9 cellular contexts compared by ENCODE assay signal in the genomic region with DNA sequence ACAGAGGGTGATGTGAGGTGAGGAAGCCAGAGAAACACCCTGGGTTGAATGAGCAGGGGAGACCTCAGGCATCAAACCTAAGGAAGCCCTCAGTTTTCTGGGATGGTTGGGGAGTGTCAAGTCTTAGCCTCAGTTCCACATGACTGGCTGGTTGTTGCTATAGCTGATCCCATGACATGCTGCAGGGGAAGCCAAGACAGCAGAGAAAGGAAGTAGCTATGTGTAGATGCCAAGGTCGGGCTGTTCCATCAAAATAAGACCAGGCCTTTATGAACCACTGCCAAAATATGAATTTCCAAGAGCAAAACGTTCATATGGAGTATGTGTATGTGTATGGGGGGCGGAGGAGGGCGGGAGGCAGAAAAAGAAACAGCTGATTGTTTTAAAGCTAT. TPM values are rescaled to one million over a fixed set of nuclear protein-coding genes. Genes with fewer than 3 reads are reported as not detected.
DNase-seq lines count a peak whose midpoint lies in the region; ATAC-seq, FAIRE-seq and TF ChIP-seq lines count a peak whose summit lies in the region.
"Had no signal": no experiment of that assay in that cellular context is flagged by ENCODE, and none has a peak within 500 bp of the region (broad histone marks: within the 10 kb centered on the region; RNA-seq: fewer than 3 reads in every experiment).

No MANE protein-coding gene starts in this region.

- POLR2A ChIA-PET in HepG2 (lab: Yijun Ruan, JAX) = interaction anchor here (1.0 to 2.1 kb wide), 5 partner anchors 10 to 33 kb away, joined by 3 to 12 read pairs (median 4); a partner anchor contains a TSS

- no peak overlapping the region for H2AFZ ChIP-seq in HepG2 (ENCODE audit: low read length)

- TF ChIP-seq POLR2A in HepG2 (IDR thresholded peaks at IDR 0.05; ENCODE audit: insufficient read depth in 1 of 2, low read depth in 2 of 2, low read length in 2 of 2) = no peak

- TF ChIP-seq CTCF in HepG2 (CRISPR knock-in tag; IDR thresholded peaks at IDR 0.05) = no peak

- BruUV-seq in HepG2 (replicated peaks; lab: Mats Ljungman, UMichigan) = no TSS peak

- peak overlapping the region; percentile 52 for H3K4me2 ChIP-seq in HepG2 (ENCODE audit: low read depth, low read length)

- TF ChIP-seq EP300 in HepG2 (IDR thresholded peaks at IDR 0.05; ENCODE audit: low read depth in 2 of 2, low read length in 2 of 2) = no peak
- TF ChIP-seq EP300 in HepG2 (CRISPR knock-in tag; IDR thresholded peaks at IDR 0.05; ENCODE audit: borderline replicate concordance) = no peak

- H3K4me1 ChIP-seq in HepG2 (ENCODE audit: insufficient read depth, low read length) (peaks cover 35% of the 10 kb centered on the region), stomach smooth muscle (ENCODE audit: control insufficient read depth, insufficient read depth, low read length) (peaks cover 40% of the 10 kb centered on the region)

- H3K4me3 ChIP-seq in HepG2 (replicated peaks in 1 of 3; ENCODE audit: insufficient read depth in 1 of 3, low read depth in 2 of 3, low read length in 3 of 3) (no peak overlapping the region), stomach smooth muscle (ENCODE audit: low read length in 2 of 2) (peak overlapping the region in 1 of 2 donors; percentile 22)

- peaks cover 32% of the 10 kb centered on the region for H3K79me2 ChIP-seq in HepG2 (ENCODE audit: insufficient read depth, low read length)

- CTCF ChIA-PET in HepG2 (lab: Yijun Ruan, JAX; ENCODE audit: low intra/inter-chr PET ratio, low total read pairs) = no interaction called here

- intact Hi-C loops in HepG2 (cut with micrococcal nuclease; ENCODE audit: unreplicated experiment) = no loop called here

- H3K27me3 ChIP-seq in HepG2 (ENCODE audit: control insufficient read depth in 1 of 2, insufficient read depth in 2 of 2, low read length in 2 of 2) (no peaks in the 10 kb centered on the region), stomach smooth muscle (ENCODE audit: control insufficient read depth in 1 of 2, insufficient read depth in 2 of 2, low read length in 2 of 2) (no peaks in the 10 kb centered on the region)

- H3K27ac ChIP-seq in HepG2 (ENCODE audit: extremely low read length, insufficient read depth, low read length) (peak overlapping the region; percentile 66), stomach smooth muscle (ENCODE audit: low read length) (peak overlapping the region; percentile 64)

- H3K36me3 ChIP-seq in HepG2 (replicated peaks in 1 of 2; ENCODE audit: control insufficient read depth in 1 of 2, insufficient read depth in 2 of 2, low read length in 2 of 2) (peaks cover 11 to 22% of the 10 kb centered on the region in 2 experiments), stomach smooth muscle (ENCODE audit: control insufficient read depth in 2 of 2, insufficient read depth in 2 of 2, low read length in 2 of 2) (peaks cover 15 to 18% of the 10 kb centered on the region in 2 donors)

- WGBS in HepG2 (ENCODE audit: low lambda C conversion rate) = 90% methylated on average over 4 of the region's 4 CpGs

- peaks cover 2% of the 10 kb centered on the region for H4K20me1 ChIP-seq in HepG2 (ENCODE audit: insufficient read depth, low read length)

- TF ChIP-seq RAD21 in HepG2 (CRISPR knock-in tag; IDR thresholded peaks at IDR 0.05) = no peak

- in situ Hi-C loops in HepG2 (cut with HindIII; ENCODE audit: extremely low pct_ligation_motif_present, low pct_unique_long_range_greater_than_20kb) = no loop called here

- no peak for FAIRE-seq in HepG2 (lab: Jason Lieb, UNC)

- DNase-seq in M059J (ENCODE audit: low read depth) (peak; percentile 66), dedifferentiated amniotic fluid mesenchymal stem cell (ENCODE audit: extremely low spot score) (peak; percentile 50), HepG2 (ENCODE audit: low spot score) (no peak), DMS 273 (lab: John Stamatoyannopoulos, UW; ENCODE audit: unreplicated experiment) (no peak), T-helper 9 cell (no peak), NCI-H1694 treated with DMSO at 0.1 percent for 48 hours (lab: John Stamatoyannopoulos, UW) (no peak)
- DNase-seq: naive thymus-derived CD8-positive, alpha-beta T cell had no signal

- no peaks in the 10 kb centered on the region for H3K9me3 ChIP-seq in HepG2 (ENCODE audit: low read length)
- H3K9me3 ChIP-seq in stomach smooth muscle (ENCODE audit: control insufficient read depth in 2 of 2, low read length in 2 of 2) = no peaks in the 10 kb centered on the region

- H3K9ac ChIP-seq in HepG2 (ENCODE audit: insufficient read depth, low read depth, low read length) (peak overlapping the region; percentile 28), stomach smooth muscle (ENCODE audit: low read length in 2 of 2) (no peak overlapping the region)

- ATAC-seq in HepG2 (peak; percentile 45; the same call in 2 of the 3 replicates), HG02852 (IDR thresholded peaks at IDR 0.05; ENCODE audit: unreplicated experiment) (no peak)
- ATAC-seq: naive thymus-derived CD8-positive, alpha-beta T cell had no signal

RNA-seq across cellular contexts. Expression of a gene that starts 11.6 kb away (rescaled TPM):
- 611 and 742 TPM in 2 replicates for total RNA-seq in M059J (2014; rRNA removed; shearing (Covaris generic))
- 184 and 289 TPM in 2 replicates for total RNA-seq in HepG2 (2016; rRNA removed; fragmentation: Illumina TruSeq; extraction: Trizol)
- total RNA-seq in HepG2 (2016; cell fraction: cytosol; rRNA removed; fragmentation: Illumina TruSeq; extraction: Trizol; ENCODE audit: low read depth) = 17.9 and 18.3 TPM in 2 replicates
- total RNA-seq in HepG2 (2016; cell fraction: insoluble cytoplasmic fraction; rRNA removed; fragmentation: Illumina TruSeq; extraction: Trizol) = 187 and 287 TPM in 2 replicates
- total RNA-seq in HepG2 (2016; cell fraction: membrane; rRNA removed; fragmentation: Illumina TruSeq; extraction: Trizol) = 57.6 and 59.8 TPM in 2 replicates
- 207 and 235 TPM in 2 replicates for total RNA-seq in HepG2 (2016; cell fraction: nucleus; rRNA removed; fragmentation: Illumina TruSeq; extraction: Trizol)
- 127 and 132 TPM in 2 replicates for polyA plus RNA-seq in HepG2 (2011; rRNA removed)
- polyA plus RNA-seq in HepG2 (2011; cell fraction: cytosol; rRNA removed) = 79.2 and 136 TPM in 2 replicates
- polyA plus RNA-seq in HepG2 (2011; cell fraction: nucleus; rRNA removed) = 35.8 and 50.3 TPM in 2 replicates
- 99.3 and 122 TPM in 2 replicates for polyA plus RNA-seq in HepG2 (2012)
- polyA plus RNA-seq in HepG2 (2016; cell fraction: cytosol; fragmentation: Illumina TruSeq; extraction: Trizol; ENCODE audit: low read depth) = 34.0 and 44.2 TPM in 2 replicates
- 136 and 153 TPM in 2 replicates for polyA plus RNA-seq in HepG2 (2016; cell fraction: insoluble cytoplasmic fraction; fragmentation: Illumina TruSeq; extraction: Trizol; ENCODE audit: low read depth)
- 35.5 and 37.5 TPM in 2 replicates for polyA plus RNA-seq in HepG2 (2016; cell fraction: membrane; fragmentation: Illumina TruSeq; extraction: Trizol; ENCODE audit: low read depth)
- polyA plus RNA-seq in HepG2 (2016; cell fraction: nucleus; fragmentation: Illumina TruSeq; extraction: Trizol; ENCODE audit: insufficient read depth, low read depth) = 257 and 263 TPM in 2 replicates
- 118 and 499 TPM in 2 replicates for polyA minus RNA-seq in HepG2 (2011; rRNA and poly(A)+ RNA removed; ENCODE audit: low replicate concordance)
- 42.6 and 62.0 TPM in 2 replicates for polyA minus RNA-seq in HepG2 (2011; cell fraction: cytosol; rRNA and poly(A)+ RNA removed)
- 31.4 and 43.6 TPM in 2 replicates for polyA minus RNA-seq in HepG2 (2011; cell fraction: nucleus; rRNA and poly(A)+ RNA removed)

RNA-seq across cellular contexts. Expression of a gene that starts 24.0 kb away (rescaled TPM):
- not detected in 2 replicates for total RNA-seq in M059J (2014; rRNA removed; shearing (Covaris generic))
- 0.35 TPM in 1 of 2 replicates, not detected in the other for total RNA-seq in HepG2 (2016; rRNA removed; fragmentation: Illumina TruSeq; extraction: Trizol)
- 0.71 TPM in 1 of 2 replicates, not detected in the other for total RNA-seq in HepG2 (2016; cell fraction: cytosol; rRNA removed; fragmentation: Illumina TruSeq; extraction: Trizol; ENCODE audit: low read depth)
- not detected in 2 replicates for total RNA-seq in HepG2 (2016; cell fraction: insoluble cytoplasmic fraction; rRNA removed; fragmentation: Illumina TruSeq; extraction: Trizol)
- 0.31 and 0.48 TPM in 2 replicates for total RNA-seq in HepG2 (2016; cell fraction: membrane; rRNA removed; fragmentation: Illumina TruSeq; extraction: Trizol)
- total RNA-seq in HepG2 (2016; cell fraction: nucleus; rRNA removed; fragmentation: Illumina TruSeq; extraction: Trizol) = not detected in 2 replicates
- polyA plus RNA-seq in HepG2 (2011; rRNA removed) = not detected in 2 replicates
- polyA plus RNA-seq in HepG2 (2011; cell fraction: cytosol; rRNA removed) = not detected in 2 replicates
- polyA plus RNA-seq in HepG2 (2011; cell fraction: nucleus; rRNA removed) = 0.19 TPM in 1 of 2 replicates, not detected in the other
- polyA plus RNA-seq in HepG2 (2012) = 0.24 TPM in 1 of 2 replicates, not detected in the other
- polyA plus RNA-seq in HepG2 (2016; cell fraction: cytosol; fragmentation: Illumina TruSeq; extraction: Trizol; ENCODE audit: low read depth) = 0.69 and 0.77 TPM in 2 replicates
- polyA plus RNA-seq in HepG2 (2016; cell fraction: insoluble cytoplasmic fraction; fragmentation: Illumina TruSeq; extraction: Trizol; ENCODE audit: low read depth) = not detected in 2 replicates
- polyA plus RNA-seq in HepG2 (2016; cell fraction: membrane; fragmentation: Illumina TruSeq; extraction: Trizol; ENCODE audit: low read depth) = 0.62 and 1.2 TPM in 2 replicates
- polyA plus RNA-seq in HepG2 (2016; cell fraction: nucleus; fragmentation: Illumina TruSeq; extraction: Trizol; ENCODE audit: insufficient read depth, low read depth) = not detected in 2 replicates
- polyA minus RNA-seq in HepG2 (2011; rRNA and poly(A)+ RNA removed; ENCODE audit: low replicate concordance) = not detected in 2 replicates
- not detected in 2 replicates for polyA minus RNA-seq in HepG2 (2011; cell fraction: cytosol; rRNA and poly(A)+ RNA removed)
- polyA minus RNA-seq in HepG2 (2011; cell fraction: nucleus; rRNA and poly(A)+ RNA removed) = 1.3 TPM in 1 of 2 replicates, not detected in the other
- polyA plus RNA-seq: naive thymus-derived CD8-positive, alpha-beta T cell had no signal

RNA-seq across cellular contexts. Expression of a gene that starts 49.7 kb away (rescaled TPM):
- 46.1 and 63.7 TPM in 2 replicates for total RNA-seq in M059J (2014; rRNA removed; shearing (Covaris generic))
- 27.6 and 45.5 TPM in 2 replicates for total RNA-seq in HepG2 (2016; rRNA removed; fragmentation: Illumina TruSeq; extraction: Trizol)
- total RNA-seq in HepG2 (2016; cell fraction: cytosol; rRNA removed; fragmentation: Illumina TruSeq; extraction: Trizol; ENCODE audit: low read depth) = 1.4 and 1.6 TPM in 2 replicates
- total RNA-seq in HepG2 (2016; cell fraction: insoluble cytoplasmic fraction; rRNA removed; fragmentation: Illumina TruSeq; extraction: Trizol) = 30.3 and 40.5 TPM in 2 replicates
- 3.8 and 4.9 TPM in 2 replicates for total RNA-seq in HepG2 (2016; cell fraction: membrane; rRNA removed; fragmentation: Illumina TruSeq; extraction: Trizol)
- total RNA-seq in HepG2 (2016; cell fraction: nucleus; rRNA removed; fragmentation: Illumina TruSeq; extraction: Trizol) = 22.6 and 23.6 TPM in 2 replicates
- 19.3 and 20.4 TPM in 2 replicates for polyA plus RNA-seq in HepG2 (2011; rRNA removed)
- polyA plus RNA-seq in HepG2 (2011; cell fraction: cytosol; rRNA removed) = 9.9 and 15.0 TPM in 2 replicates
- 11.9 and 12.7 TPM in 2 replicates for polyA plus RNA-seq in HepG2 (2011; cell fraction: nucleus; rRNA removed)
- polyA plus RNA-seq in HepG2 (2012) = 12.8 and 16.4 TPM in 2 replicates
- 0.72 and 0.78 TPM in 2 replicates for polyA plus RNA-seq in HepG2 (2016; cell fraction: cytosol; fragmentation: Illumina TruSeq; extraction: Trizol; ENCODE audit: low read depth)
- polyA plus RNA-seq in HepG2 (2016; cell fraction: insoluble cytoplasmic fraction; fragmentation: Illumina TruSeq; extraction: Trizol; ENCODE audit: low read depth) = 27.2 and 30.5 TPM in 2 replicates
- polyA plus RNA-seq in HepG2 (2016; cell fraction: membrane; fragmentation: Illumina TruSeq; extraction: Trizol; ENCODE audit: low read depth) = 2.1 and 2.7 TPM in 2 replicates
- 17.1 and 19.7 TPM in 2 replicates for polyA plus RNA-seq in HepG2 (2016; cell fraction: nucleus; fragmentation: Illumina TruSeq; extraction: Trizol; ENCODE audit: insufficient read depth, low read depth)
- 10.8 and 29.9 TPM in 2 replicates for polyA minus RNA-seq in HepG2 (2011; rRNA and poly(A)+ RNA removed; ENCODE audit: low replicate concordance)
- 13.7 and 15.9 TPM in 2 replicates for polyA minus RNA-seq in HepG2 (2011; cell fraction: cytosol; rRNA and poly(A)+ RNA removed)
- polyA minus RNA-seq in HepG2 (2011; cell fraction: nucleus; rRNA and poly(A)+ RNA removed) = 24.5 and 33.8 TPM in 2 replicates

Comparison
In these comparisons a context has a peak if more than half of its experiments do, and no peak if none do; other contexts are left out.
1. DNase-seq: peak in M059J (single experiment) and dedifferentiated amniotic fluid mesenchymal stem cell (single experiment); none in HepG2 (single experiment), DMS 273 (single experiment), T-helper 9 cell (single experiment) and NCI-H1694 treated with DMSO at 0.1 percent for 48 hours (single experiment).